In genomic region chr7:44897299-44897698, GRCh38 we compare ENCODE assay signal across 30 cellular contexts. TPM values are rescaled to one million over a fixed set of nuclear protein-coding genes. Genes with fewer than 3 reads are reported as not detected.
DNase-seq lines count a peak whose midpoint lies in the region; ATAC-seq and TF ChIP-seq lines count a peak whose summit lies in the region.
"Had no signal": no experiment of that assay in that cellular context is flagged by ENCODE, and none has a peak within 500 bp of the region (broad histone marks: within the 10 kb centered on the region; RNA-seq: fewer than 3 reads in every experiment).

No MANE protein-coding gene starts in this region.

- peaks cover 16% of the 10 kb centered on the region for H3K4me1 Mint-ChIP-seq in activated CD8-positive, alpha-beta T cell treated with anti-CD3 and anti-CD28 coated beads for 36 hours (ENCODE audit: low read depth)
- H3K4me1 Mint-ChIP-seq in GM23338 = no peaks in the 10 kb centered on the region
- H3K4me1 Mint-ChIP-seq: CD4-positive, CD25-positive, alpha-beta regulatory T cell had no signal

- intact Hi-C loops in activated CD8-positive, alpha-beta T cell treated with anti-CD3 and anti-CD28 coated beads for 36 hours (cut with micrococcal nuclease) = no loop called here

- H3K27ac ChIP-seq in SK-N-SH (ENCODE audit: low read depth in 2 of 2, low read length in 1 of 2) (0 out of 4 replicates have a peak overlapping the region, but pooled peaks of 1 of the 2 experiments have one; percentile 4), GM23338 (ENCODE audit: low read depth) (no peak overlapping the region)
- H3K27ac ChIP-seq: gastroesophageal sphincter, hepatocyte, HL-60, Peyer's patch, upper lobe of left lung, VCaP had no signal

- no peaks in the 10 kb centered on the region for H3K9me3 ChIP-seq in SK-N-SH
- H3K9me3 ChIP-seq: gastroesophageal sphincter, Peyer's patch, upper lobe of left lung had no signal

- H3K27me3 ChIP-seq in SK-N-SH (ENCODE audit: insufficient read depth) (no peaks in the 10 kb centered on the region), GM23338 (ENCODE audit: insufficient read depth) (no peaks in the 10 kb centered on the region)
- H3K27me3 ChIP-seq: gastroesophageal sphincter, hepatocyte, Peyer's patch, upper lobe of left lung had no signal

- H3K36me3 ChIP-seq in SK-N-SH (replicated peaks in 1 of 2; ENCODE audit: control insufficient read depth in 1 of 2, insufficient read depth in 2 of 2, low read length in 1 of 2) (no peaks in the 10 kb centered on the region), GM23338 (ENCODE audit: insufficient read depth) (no peaks in the 10 kb centered on the region)
- H3K36me3 ChIP-seq: gastroesophageal sphincter, Peyer's patch, upper lobe of left lung had no signal

- H3K9me2 ChIP-seq in SK-N-SH = no peaks in the 10 kb centered on the region
- no peaks in the 10 kb centered on the region for H3K9me2 ChIP-seq in GM23338 (ENCODE audit: insufficient read depth)

- no peak for TF ChIP-seq RAD21 in SK-N-SH (IDR thresholded peaks at IDR 0.05; ENCODE audit: low read length)

- WGBS in SK-N-SH (ENCODE audit: low lambda C conversion rate) = 100% methylated on average over 1 of the region's 1 CpG

- POLR2A ChIA-PET in SK-N-SH (lab: Yijun Ruan, JAX) = no interaction called here
- POLR2A ChIA-PET in activated CD8-positive, alpha-beta T cell treated with anti-CD3 and anti-CD28 coated beads for 36 hours (lab: Charles Lee) = no interaction called here

- H3F3A ChIP-seq in SK-N-SH (replicated peaks; ENCODE audit: insufficient read depth) (peaks cover 7% of the 10 kb centered on the region), GM23338 (replicated peaks; ENCODE audit: low read depth) (no peaks in the 10 kb centered on the region)

- H3K9me3 Mint-ChIP-seq in activated CD8-positive, alpha-beta T cell treated with anti-CD3 and anti-CD28 coated beads for 36 hours = no peaks in the 10 kb centered on the region
- no peaks in the 10 kb centered on the region for H3K9me3 Mint-ChIP-seq in GM23338
- H3K9me3 Mint-ChIP-seq: activated naive CD4-positive, alpha-beta T cell treated with anti-CD3 and anti-CD28 coated beads, Interleukin-2, amount 50 U/mL, for 24 hours; CD4-positive, CD25-positive, alpha-beta regulatory T cell; stimulated activated effector memory CD8-positive, alpha-beta T cell treated with anti-CD3 and anti-CD28 coated beads, Interleukin-12 subunit alpha, Interleukin-12 subunit beta, amount 100 ng/mL, for 72 hours had no signal

- H3K4me2 ChIP-seq in SK-N-SH (no peak overlapping the region; the same call in 1 of the 2 replicates), GM23338 (no peak overlapping the region)
- H3K4me2 ChIP-seq: hepatocyte had no signal

- no peaks in the 10 kb centered on the region for H3K36me3 Mint-ChIP-seq in activated CD8-positive, alpha-beta T cell treated with anti-CD3 and anti-CD28 coated beads for 36 hours (ENCODE audit: low read depth)
- H3K36me3 Mint-ChIP-seq in GM23338 (ENCODE audit: low read depth) = no peaks in the 10 kb centered on the region
- H3K36me3 Mint-ChIP-seq: activated naive CD4-positive, alpha-beta T cell treated with anti-CD3 and anti-CD28 coated beads, Interleukin-2, amount 50 U/mL, for 24 hours; CD4-positive, CD25-positive, alpha-beta regulatory T cell; stimulated activated effector memory CD8-positive, alpha-beta T cell treated with anti-CD3 and anti-CD28 coated beads, Interleukin-12 subunit alpha, Interleukin-12 subunit beta, amount 100 ng/mL, for 72 hours had no signal

- H3K79me2 ChIP-seq in SK-N-SH (ENCODE audit: insufficient read depth) (no peaks in the 10 kb centered on the region), GM23338 (replicated peaks; ENCODE audit: insufficient read depth) (no peaks in the 10 kb centered on the region)
- H3K79me2 ChIP-seq: hepatocyte had no signal

- H3K4me1 ChIP-seq in SK-N-SH (ENCODE audit: control insufficient read depth in 1 of 2, insufficient read depth in 2 of 2, low read depth in 1 of 2, low read length in 1 of 2) (no peaks in the 10 kb centered on the region; a peak in 1 of 4 replicates), GM23338 (ENCODE audit: insufficient read depth) (no peaks in the 10 kb centered on the region)
- H3K4me1 ChIP-seq: gastroesophageal sphincter, Peyer's patch, upper lobe of left lung had no signal

- peak overlapping the region; percentile 32 for H3K27ac Mint-ChIP-seq in activated CD8-positive, alpha-beta T cell treated with anti-CD3 and anti-CD28 coated beads for 36 hours
- H3K27ac Mint-ChIP-seq in GM23338 = no peak overlapping the region
- H3K27ac Mint-ChIP-seq: CD4-positive, CD25-positive, alpha-beta regulatory T cell; stimulated activated effector memory CD8-positive, alpha-beta T cell treated with anti-CD3 and anti-CD28 coated beads, Interleukin-12 subunit alpha, Interleukin-12 subunit beta, amount 100 ng/mL, for 72 hours had no signal

- no peak for DNase-seq in SK-N-SH
- DNase-seq in EL = peak; percentile 49
- DNase-seq in activated CD8-positive, alpha-beta T cell treated with anti-CD3 and anti-CD28 coated beads for 36 hours = no peak
- peak; percentile 39 for DNase-seq in iris pigment epithelial cell (ENCODE audit: low read depth)
- no peak for DNase-seq in hypothalamus (lab: John Stamatoyannopoulos, UW)
- no peak for DNase-seq in NCI-H345 (lab: John Stamatoyannopoulos, UW)
- no peak for DNase-seq in GM23338 (ENCODE audit: low spot score)
- DNase-seq: activated CD4-positive, alpha-beta T cell treated with anti-CD3 and anti-CD28 coated beads for 48 hours; anterior cingulate cortex; Calu3; DMS79 treated with DMSO at 0.1 percent for 48 hours; immature natural killer cell; KG1; left colon; NCI-H1436 treated with DMSO at 0.1 percent for 48 hours; NCI-H2081 treated with DMSO at 0.1 percent for 48 hours; NCI-H2227 treated with DMSO at 0.1 percent for 48 hours; NCI-H69; Peyer's patch; SHP77; T1000; upper lobe of left lung had no signal

- H3K4me3 Mint-ChIP-seq in activated CD8-positive, alpha-beta T cell treated with anti-CD3 and anti-CD28 coated beads for 36 hours = no peak overlapping the region
- H3K4me3 Mint-ChIP-seq in GM23338 = no peak overlapping the region
- H3K4me3 Mint-ChIP-seq: activated naive CD4-positive, alpha-beta T cell treated with anti-CD3 and anti-CD28 coated beads, Interleukin-2, amount 50 U/mL, for 24 hours; CD4-positive, CD25-positive, alpha-beta regulatory T cell; immature natural killer cell; stimulated activated effector memory CD8-positive, alpha-beta T cell treated with anti-CD3 and anti-CD28 coated beads, Interleukin-12 subunit alpha, Interleukin-12 subunit beta, amount 100 ng/mL, for 72 hours had no signal

- H4K20me1 ChIP-seq in SK-N-SH (ENCODE audit: insufficient read depth) (no peaks in the 10 kb centered on the region), GM23338 (replicated peaks; ENCODE audit: insufficient read depth) (no peaks in the 10 kb centered on the region)

- H2AFZ ChIP-seq in SK-N-SH (ENCODE audit: low read depth) = peak overlapping the region; percentile 39; the same call in 1 of the 2 replicates
- no peak overlapping the region for H2AFZ ChIP-seq in GM23338
- H2AFZ ChIP-seq: hepatocyte had no signal

- no peak for TF ChIP-seq EP300 in SK-N-SH (IDR thresholded peaks at IDR 0.05; ENCODE audit: borderline replicate concordance in 1 of 2, low read depth in 1 of 2, low read length in 1 of 2)

- TF ChIP-seq CTCF in SK-N-SH (IDR thresholded peaks at IDR 0.05) = no peak
- no peak for TF ChIP-seq CTCF in activated CD8-positive, alpha-beta T cell treated with anti-CD3 and anti-CD28 coated beads for 36 hours (IDR thresholded peaks at IDR 0.05)
- TF ChIP-seq CTCF in GM23338 (conservative IDR thresholded peaks at IDR 0.05; ENCODE audit: low read depth in 2 of 2) = no peak

- H3K27me3 Mint-ChIP-seq in activated CD8-positive, alpha-beta T cell treated with anti-CD3 and anti-CD28 coated beads for 36 hours = no peaks in the 10 kb centered on the region
- peaks cover 9% of the 10 kb centered on the region for H3K27me3 Mint-ChIP-seq in GM23338 (ENCODE audit: insufficient read depth, low read depth, poor library complexity)
- H3K27me3 Mint-ChIP-seq: activated naive CD4-positive, alpha-beta T cell treated with anti-CD3 and anti-CD28 coated beads, Interleukin-2, amount 50 U/mL, for 24 hours had no signal

- CTCF ChIA-PET in SK-N-SH (lab: Yijun Ruan, JAX) = no interaction called here
- CTCF ChIA-PET in activated CD8-positive, alpha-beta T cell treated with anti-CD3 and anti-CD28 coated beads for 36 hours (lab: Charles Lee) = interaction anchor here (1.1 kb wide), 1 partner anchor 12 kb away, joined by 3 read pairs; the partner anchor contains the start of gene PURB

- no peak for ATAC-seq in SK-N-SH treated with all-trans-retinoic acid at 6 μM for 48 hours
- ATAC-seq in activated CD8-positive, alpha-beta T cell treated with anti-CD3 and anti-CD28 coated beads for 36 hours = peak; percentile 28
- no peak for ATAC-seq in GM23338
- ATAC-seq: gastroesophageal sphincter; left colon; stimulated activated effector memory CD8-positive, alpha-beta T cell treated with anti-CD3 and anti-CD28 coated beads, Interleukin-12 subunit alpha, Interleukin-12 subunit beta, amount 100 ng/mL, for 72 hours had no signal

- H3K4me3 ChIP-seq in SK-N-SH (ENCODE audit: low read depth in 2 of 2, low read length in 1 of 2) (no peak overlapping the region), GM23338 (no peak overlapping the region)
- H3K4me3 ChIP-seq: gastroesophageal sphincter, hepatocyte, Peyer's patch, upper lobe of left lung had no signal

- H3K9ac ChIP-seq in SK-N-SH = no peak overlapping the region

TF ChIP-seq in SK-N-SH, 30 proteins besides CTCF, POLR2A, EP300 and RAD21 (continues in another document):
- TF ChIP-seq TEAD4 (IDR thresholded peaks at IDR 0.05; ENCODE audit: borderline replicate concordance, insufficient read depth) (no peak), SMC3 (IDR thresholded peaks at IDR 0.05; ENCODE audit: low read depth, low read length) (no peak)

TF ChIP-seq in SK-N-SH treated with all-trans-retinoic acid at 6 μM for 48 hours, 23 proteins besides CTCF, POLR2A, EP300 and RAD21 (continues in another document):
- no peak for TF ChIP-seq ZNF70 (CRISPR knock-in tag; IDR thresholded peaks at IDR 0.05)
- TF ChIP-seq ZNF565 (CRISPR knock-in tag; conservative IDR thresholded peaks at IDR 0.05; ENCODE audit: low read depth) = no peak

TF ChIP-seq in GM23338, 12 proteins besides CTCF, POLR2A, EP300 and RAD21 (continues in another document):
- no peak for TF ChIP-seq EZH2 (IDR thresholded peaks at IDR 0.05; ENCODE audit: low read depth, unreplicated experiment)

RNA-seq across cellular contexts. Expression of gene PURB, which starts 12.0 kb away (rescaled TPM):
- polyA plus RNA-seq in SK-N-SH (2012; rRNA removed) (4.1 and 4.8 TPM in 2 replicates), GM23338 (2016; fragmentation: Nextera tagmentation; extraction: Ambion mirVana) (3.1 and 3.4 TPM in 2 replicates)
- polyA plus RNA-seq in SK-N-SH (2012; cell fraction: cytosol; rRNA removed) = 7.9 and 8.7 TPM in 2 replicates
- 3.3 and 5.1 TPM in 2 replicates for polyA plus RNA-seq in SK-N-SH (2012; cell fraction: nucleus; rRNA removed)
- 10 to 100 TPM; 20.5 to 21.0 TPM for total RNA-seq in activated CD8-positive, alpha-beta T cell treated with anti-CD3 and anti-CD28 coated beads for 36 hours
- 25.9 and 27.1 TPM in 2 replicates for total RNA-seq in GM23338 (2014; rRNA removed; shearing (Covaris generic))

RNA-seq across cellular contexts. Expression of gene H2AZ2, which starts 49.4 kb away (rescaled TPM):
- 207 and 389 TPM in 2 replicates for polyA plus RNA-seq in SK-N-SH (2012; rRNA removed)
- 318 and 348 TPM in 2 replicates for polyA plus RNA-seq in SK-N-SH (2012; cell fraction: cytosol; rRNA removed)
- 80.0 and 111 TPM in 2 replicates for polyA plus RNA-seq in SK-N-SH (2012; cell fraction: nucleus; rRNA removed)
- total RNA-seq in activated CD8-positive, alpha-beta T cell treated with anti-CD3 and anti-CD28 coated beads for 36 hours = 100 to 1,000 TPM; 242 to 271 TPM
- 215 and 219 TPM in 2 replicates for total RNA-seq in GM23338 (2014; rRNA removed; shearing (Covaris generic))
- polyA plus RNA-seq in GM23338 (2016; fragmentation: Nextera tagmentation; extraction: Ambion mirVana) = 388 and 390 TPM in 2 replicates

Comparison
In these comparisons a context has a peak if more than half of its experiments do, and no peak if none do; other contexts are left out.
1. DNase-seq: peak in EL (single experiment) and iris pigment epithelial cell (single experiment); none in SK-N-SH (single experiment), activated CD8-positive, alpha-beta T cell treated with anti-CD3 and anti-CD28 coated beads for 36 hours (single experiment), hypothalamus (0 of 51), NCI-H345 (single experiment) and GM23338 (single experiment).